In genomic region chr16:4655801-4656200, GRCh38 we compare ENCODE assay signal across 1 cellular context.
TF ChIP-seq lines count a peak whose summit lies in the region.

No MANE protein-coding gene starts in this region.

TF ChIP-seq in IMR-90, 13 proteins besides CTCF, POLR2A, EP300 and RAD21:
- TF ChIP-seq CHD1 (IDR thresholded peaks at IDR 0.05; ENCODE audit: low read depth, low read length): no peak
- TF ChIP-seq USF2 (IDR thresholded peaks at IDR 0.05; ENCODE audit: low read depth, low read length): no peak
- no peak for TF ChIP-seq FOS (IDR thresholded peaks at IDR 0.05; ENCODE audit: low read depth, low read length)
- no peak for TF ChIP-seq RCOR1 (IDR thresholded peaks at IDR 0.05; ENCODE audit: insufficient replicate concordance, low read length)
- no peak for TF ChIP-seq RFX5 (IDR thresholded peaks at IDR 0.05; ENCODE audit: low read depth, low read length)
- no peak for TF ChIP-seq MAFK (IDR thresholded peaks at IDR 0.05; ENCODE audit: low read depth, low read length)
- TF ChIP-seq MAZ (IDR thresholded peaks at IDR 0.05; ENCODE audit: borderline replicate concordance, low read depth, low read length): no peak
- no peak for TF ChIP-seq SMC3 (IDR thresholded peaks at IDR 0.05; ENCODE audit: low read depth, low read length)
- no peak for TF ChIP-seq ELK1 (IDR thresholded peaks at IDR 0.05; ENCODE audit: borderline replicate concordance, low read depth, low read length)
- TF ChIP-seq CEBPB (IDR thresholded peaks at IDR 0.05; ENCODE audit: low read depth, low read length): no peak
- no peak for TF ChIP-seq MXI1 (IDR thresholded peaks at IDR 0.05; ENCODE audit: borderline replicate concordance, low read depth, low read length)
- TF ChIP-seq BHLHE40 (IDR thresholded peaks at IDR 0.05; ENCODE audit: low read depth, low read length): no peak
- TF ChIP-seq NFE2L2 (IDR thresholded peaks at IDR 0.05; ENCODE audit: low read depth, low read length): no peak
TF ChIP-seq in IMR-90: peak in this region for 0.
